9 cellular contexts compared by ENCODE assay signal in the genomic region with DNA sequence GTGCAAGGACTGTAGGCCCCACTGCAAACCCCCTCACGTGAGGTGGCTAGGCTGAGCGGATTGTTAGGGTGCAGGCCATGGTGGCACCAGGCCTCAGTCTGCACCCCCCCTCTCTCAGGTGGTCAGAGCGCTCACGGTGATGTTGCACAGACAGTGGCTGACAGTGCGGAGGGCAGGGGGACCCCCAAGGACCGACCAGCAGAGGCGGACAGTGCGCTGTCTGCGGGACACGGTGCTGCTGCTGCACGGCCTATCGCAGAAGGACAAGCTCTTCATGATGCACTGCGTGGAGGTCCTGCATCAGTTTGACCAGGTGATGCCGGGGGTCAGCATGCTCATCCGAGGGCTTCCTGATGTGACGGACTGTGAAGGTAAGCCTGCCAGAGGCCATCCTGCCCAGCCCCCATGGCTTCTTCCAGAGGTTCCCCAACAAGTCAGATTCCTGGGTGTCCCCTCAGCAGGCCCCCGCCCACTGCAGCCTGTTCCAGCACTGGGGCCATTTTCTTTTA. TPM values are rescaled to one million over a fixed set of nuclear protein-coding genes. Genes with fewer than 3 reads are reported as not detected.
DNase-seq lines count a peak whose midpoint lies in the region; ATAC-seq and TF ChIP-seq lines count a peak whose summit lies in the region.
"Had no signal": no experiment of that assay in that cellular context is flagged by ENCODE, and none has a peak within 500 bp of the region (broad histone marks: within the 10 kb centered on the region; RNA-seq: fewer than 3 reads in every experiment).

No MANE protein-coding gene starts in this region.

- peaks cover 24% of the 10 kb centered on the region for H3K4me1 ChIP-seq in colonic mucosa

- H3K27ac Mint-ChIP-seq in naive B cell (peak overlapping the region in 4 of 6 donors; percentile 24 to 99 (median 98)), type B pancreatic cell (peak overlapping the region; percentile 100)

- no peak for TF ChIP-seq POLR2A in lower leg skin (IDR thresholded peaks at IDR 0.05)

- no peaks in the 10 kb centered on the region for H3K27me3 ChIP-seq in colonic mucosa

- intact Hi-C loops in colonic mucosa (cut with DNase I) (loop anchor here (2.0 to 10.0 kb wide), 3 partner anchors 38 to 170 kb away; partner anchors contain the start of genes SHISA5 and SLC26A6), lower leg skin (cut with DNase I; ENCODE audit: low total_unique reads) (loop anchor here (10.0 kb wide), 1 partner anchor 80 kb away; no protein-coding TSS in a partner anchor)

- TF ChIP-seq CTCF in colonic mucosa (IDR thresholded peaks at IDR 0.05) (no peak), type B pancreatic cell (conservative IDR thresholded peaks at IDR 0.05) (no peak), lower leg skin (IDR thresholded peaks at IDR 0.05) (no peak)

- H3K36me3 ChIP-seq in colonic mucosa = peaks cover under 1% of the 10 kb centered on the region

- H3K4me3 ChIP-seq in colonic mucosa (no peak overlapping the region), lower leg skin (ENCODE audit: low read depth, poor library complexity, severe bottlenecking) (no peak overlapping the region)

- no peaks in the 10 kb centered on the region for H3K9me3 ChIP-seq in colonic mucosa

- H3K36me3 Mint-ChIP-seq in naive B cell = no peaks in the 10 kb centered on the region
- peaks cover 5% of the 10 kb centered on the region for H3K36me3 Mint-ChIP-seq in type B pancreatic cell

- DNase-seq in activated effector memory CD4-positive, alpha-beta T cell treated with anti-CD3 and anti-CD28 coated beads, Interleukin-2, amount 50 U/mL, for 16 hours = peak; percentile 59
- DNase-seq in activated effector memory CD4-positive, alpha-beta T cell treated with Interleukin-2 at 50 U/mL for 16 hours = no peak
- no peak for DNase-seq in colonic mucosa
- no peak for DNase-seq in naive B cell
- DNase-seq in type B pancreatic cell (ENCODE audit: extremely low spot score, unreplicated experiment) = no peak
- no peak for DNase-seq in lower leg skin (ENCODE audit: low spot score in 2 of 2)

- H3K27ac ChIP-seq in colonic mucosa = peak overlapping the region; percentile 94

- no peaks in the 10 kb centered on the region for H3K9me3 Mint-ChIP-seq in naive B cell
- H3K9me3 Mint-ChIP-seq in type B pancreatic cell = no peaks in the 10 kb centered on the region
- H3K9me3 Mint-ChIP-seq: activated T-helper 2 cell treated with anti-CD3 and anti-CD28 coated beads, Interferon-gamma antibody, Interleukin-2, Interleukin-4, amounts not matched to agents 10 μg/mL and 5 μg/mL and 100 μg/mL, durations not matched to agents 14 hours and 24 hours and 36 hours had no signal

- H3K27me3 Mint-ChIP-seq in naive B cell (no peaks in the 10 kb centered on the region), type B pancreatic cell (no peaks in the 10 kb centered on the region)

- H3K4me3 Mint-ChIP-seq in naive B cell = peak overlapping the region in 2 of 8 donors; percentile 87 to 92
- no peak overlapping the region for H3K4me3 Mint-ChIP-seq in type B pancreatic cell

- ATAC-seq in naive B cell (ENCODE audit: low read depth in 2 of 2) = no peak
- ATAC-seq in esophagus mucosa = no peak
- no peak for ATAC-seq in HG02981 (IDR thresholded peaks at IDR 0.05; ENCODE audit: unreplicated experiment)

- WGBS in lower leg skin, 2 donors = 84 to 93% methylated on average over 11 to 12 of the region's 17 CpGs

- H3K4me1 Mint-ChIP-seq in naive B cell (peaks cover 30 to 44% (median 40%) of the 10 kb centered on the region in 3 donors), type B pancreatic cell (ENCODE audit: unreplicated experiment) (peaks cover 13% of the 10 kb centered on the region)

- peak overlapping the region; percentile 88 to 95 for H3K9ac ChIP-seq in colonic mucosa (ENCODE audit: low read depth in 2 of 2, low read length in 2 of 2)

RNA-seq across cellular contexts. Expression of gene ATRIP, which starts 18.2 kb away (rescaled TPM):
- total RNA-seq in colonic mucosa (1 to 10 TPM; 3.2 to 8.6 TPM), type B pancreatic cell (ENCODE audit: low replicate concordance) (9.3 and 16.0 TPM in 2 replicates), esophagus mucosa (6.3 TPM), lower leg skin (10 to 100 TPM in 2 of 4 donors, 1 to 10 TPM in 2; 5.6 to 14.1 (median 9.3) TPM)
- 10 to 100 TPM in 1 of 6 donors, 1 to 10 TPM in 5; 7.4 to 11.9 (median 7.7) TPM for polyA plus RNA-seq in naive B cell (ENCODE audit: low read depth in 6 of 6)

RNA-seq across cellular contexts. Expression of gene TMA7, which starts 24.7 kb away (rescaled TPM):
- total RNA-seq in colonic mucosa = 100 to 1,000 TPM; 185 to 259 TPM
- polyA plus RNA-seq in naive B cell (ENCODE audit: low read depth in 6 of 6) = 100 to 1,000 TPM; 433 to 593 (median 531) TPM
- total RNA-seq in type B pancreatic cell (ENCODE audit: low replicate concordance) = 268 and 281 TPM in 2 replicates
- total RNA-seq in esophagus mucosa = 244 TPM
- total RNA-seq in lower leg skin = 100 to 1,000 TPM; 173 to 271 (median 250) TPM

RNA-seq across cellular contexts. Expression of gene CCDC51, which starts 24.8 kb away (rescaled TPM):
- total RNA-seq in colonic mucosa (10 to 100 TPM; 11.8 to 21.5 TPM), type B pancreatic cell (ENCODE audit: low replicate concordance) (15.0 and 25.7 TPM in 2 replicates), esophagus mucosa (15.3 TPM), lower leg skin (10 to 100 TPM in 3 of 4 donors, 1 to 10 TPM in 1; 6.7 to 17.1 (median 11.6) TPM)
- 10 to 100 TPM in 3 of 6 donors, 1 to 10 TPM in 3; 4.1 to 14.8 (median 9.5) TPM for polyA plus RNA-seq in naive B cell (ENCODE audit: low read depth in 6 of 6)

RNA-seq across cellular contexts. Expression of gene PLXNB1, which starts 34.9 kb away (rescaled TPM):
- total RNA-seq in colonic mucosa (100 to 1,000 TPM in 1 of 2 donors, 10 to 100 TPM in 1; 70.6 to 131 TPM), type B pancreatic cell (ENCODE audit: low replicate concordance) (212 and 367 TPM in 2 replicates), esophagus mucosa (62.0 TPM), lower leg skin (100 to 1,000 TPM; 111 to 227 (median 145) TPM)
- polyA plus RNA-seq in naive B cell (ENCODE audit: low read depth in 6 of 6) = under 1 TPM in 2 of 6 donors, not detected in 4; 0.03 to 0.37 TPM

RNA-seq across cellular contexts. Expression of gene SHISA5, which starts 39.2 kb away (rescaled TPM):
- total RNA-seq in colonic mucosa = 100 to 1,000 TPM; 115 to 123 TPM
- polyA plus RNA-seq in naive B cell (ENCODE audit: low read depth in 6 of 6) = 100 to 1,000 TPM; 393 to 571 (median 442) TPM
- total RNA-seq in type B pancreatic cell (ENCODE audit: low replicate concordance) = 162 and 193 TPM in 2 replicates
- total RNA-seq in esophagus mucosa = 210 TPM
- 10 to 100 TPM; 64.3 to 93.6 (median 71.0) TPM for total RNA-seq in lower leg skin
